ENCODE assay signal across 22 cellular contexts in genomic region chr15:35506272-35506870, GRCh38. TPM values are rescaled to one million over a fixed set of nuclear protein-coding genes. Genes with fewer than 3 reads are reported as not detected.
DNase-seq lines count a peak whose midpoint lies in the region; ATAC-seq and TF ChIP-seq lines count a peak whose summit lies in the region.
"Had no signal": no experiment of that assay in that cellular context is flagged by ENCODE, and none has a peak within 500 bp of the region (broad histone marks: within the 10 kb centered on the region; RNA-seq: fewer than 3 reads in every experiment).

No MANE protein-coding gene starts in this region.

- DNase-seq in NCI-H510A treated with DMSO at 0.1 percent for 48 hours (lab: John Stamatoyannopoulos, UW) (peak; percentile 6), NCI-H510A (lab: John Stamatoyannopoulos, UW) (no peak), PC-3 (peak; percentile 16), islet precursor cell (peak; percentile 53), type B pancreatic cell (ENCODE audit: extremely low spot score, unreplicated experiment) (no peak), COR-L47 (lab: John Stamatoyannopoulos, UW) (no peak), GM19238 (ENCODE audit: insufficient read length, low spot score) (no peak)
- DNase-seq: 8988T; activated CD8-positive, alpha-beta memory T cell treated with anti-CD3 and anti-CD28 coated beads, Interleukin-2, amount 50 U/mL, for 48 hours; activated effector memory CD4-positive, alpha-beta T cell treated with Interleukin-2 at 50 U/mL for 16 hours; BE2C; GM23248; head of caudate nucleus; left ventricle myocardium superior; NCI-H1105; NCI-H2081; NCI-H524; SHP77 treated with DMSO at 0.1 percent for 48 hours; stimulated activated CD4-positive, alpha-beta T cell treated with anti-CD3 and anti-CD28 coated beads, Interleukin-15, amount 100 ng/mL, for 24 hours; T-helper 2 cell had no signal

- H3K36me3 Mint-ChIP-seq in type B pancreatic cell: peaks cover 4% of the 10 kb centered on the region

- H3K9me3 ChIP-seq in PC-3 (ENCODE audit: low read length): no peaks in the 10 kb centered on the region
- H3K9me3 ChIP-seq: BE2C had no signal

- no peaks in the 10 kb centered on the region for H3K27me3 Mint-ChIP-seq in type B pancreatic cell
- H3K27me3 Mint-ChIP-seq: dendritic cell treated with granulocyte-macrophage colony-stimulating factor and Interleukin-4, amounts not matched to agents 40 ng/mL and 50 ng/mL, for 4 days had no signal

- H3K9me3 Mint-ChIP-seq in type B pancreatic cell: no peaks in the 10 kb centered on the region
- H3K9me3 Mint-ChIP-seq: dendritic cell treated with granulocyte-macrophage colony-stimulating factor and Interleukin-4, amounts not matched to agents 40 ng/mL and 50 ng/mL, for 4 days had no signal

- H3K4me3 Mint-ChIP-seq in type B pancreatic cell: peak overlapping the region; percentile 19
- H3K4me3 Mint-ChIP-seq: dendritic cell treated with granulocyte-macrophage colony-stimulating factor and Interleukin-4, amounts not matched to agents 40 ng/mL and 50 ng/mL, for 4 days had no signal

- no peaks in the 10 kb centered on the region for H3K27me3 ChIP-seq in PC-3 (ENCODE audit: low read length)
- H3K27me3 ChIP-seq: BE2C had no signal

- BruUV-seq in PC-3 (replicated peaks; lab: Mats Ljungman, UMichigan): no TSS peak

- ATAC-seq in PC-3 (peak; percentile 71), HG02798 (IDR thresholded peaks at IDR 0.05; ENCODE audit: poor library complexity, unreplicated experiment) (no peak)
- ATAC-seq: left ventricle myocardium superior had no signal

- CTCF ChIA-PET in PC-3 (lab: Charles Lee): interaction anchor here (0.6 kb wide), 2 partner anchors 9 to 218 kb away, joined by 3 to 4 read pairs; no protein-coding TSS in a partner anchor

- peak overlapping the region; percentile 59 for H3K27ac Mint-ChIP-seq in type B pancreatic cell

- TF ChIP-seq CTCF in PC-3 (conservative IDR thresholded peaks at IDR 0.05; ENCODE audit: low read depth, low read length) (no peak), type B pancreatic cell (conservative IDR thresholded peaks at IDR 0.05) (no peak)

- no peaks in the 10 kb centered on the region for H3K36me3 ChIP-seq in PC-3 (ENCODE audit: low read depth, low read length)
- H3K36me3 ChIP-seq: BE2C had no signal

- H3K9ac ChIP-seq in PC-3 (ENCODE audit: low read length): no peak overlapping the region
- H3K9ac ChIP-seq: GM23248 had no signal

- H3K9me2 ChIP-seq in PC-3 (replicated peaks; ENCODE audit: low read length): no peaks in the 10 kb centered on the region

- no peak overlapping the region for H2AFZ ChIP-seq in PC-3 (ENCODE audit: low read length)

- H3K27ac ChIP-seq in PC-3 (ENCODE audit: low read length): no peak overlapping the region
- H3K27ac ChIP-seq: GM23248 had no signal

- H3K4me2 ChIP-seq in PC-3 (ENCODE audit: low read length): 0 out of 2 replicates have a peak overlapping the region, but pooled peaks have one; percentile 3

- no peak overlapping the region for H3K4me3 ChIP-seq in PC-3 (ENCODE audit: low read length)
- H3K4me3 ChIP-seq: GM23248 had no signal

- no peaks in the 10 kb centered on the region for H3F3A ChIP-seq in PC-3 (ENCODE audit: low read length, unreplicated experiment)

- intact Hi-C loops in PC-3 (cut with micrococcal nuclease): no loop called here

- peaks cover 24% of the 10 kb centered on the region for H3K4me1 Mint-ChIP-seq in type B pancreatic cell (ENCODE audit: unreplicated experiment)

- H3K4me1 ChIP-seq in PC-3 (ENCODE audit: insufficient read depth, low read length): peaks cover 8% of the 10 kb centered on the region

- H4K20me1 ChIP-seq in PC-3 (ENCODE audit: low read length): no peaks in the 10 kb centered on the region

- POLR2A ChIA-PET in PC-3 (lab: Charles Lee; ENCODE audit: unreplicated experiment): interaction anchor here (0.6 to 0.7 kb wide), 2 partner anchors 225 to 340 kb away, joined by 3 to 7 read pairs; no protein-coding TSS in a partner anchor

- H3K79me2 ChIP-seq in PC-3 (ENCODE audit: low read length): no peaks in the 10 kb centered on the region

RNA-seq across cellular contexts. Expression of gene DPH6, which starts 39.6 kb away (rescaled TPM):
- 6.9 and 8.1 TPM in 2 replicates for total RNA-seq in PC-3 (2014; rRNA removed)
- total RNA-seq in type B pancreatic cell (ENCODE audit: low replicate concordance): 13.5 and 15.4 TPM in 2 replicates

Comparison
In these comparisons a context has a peak if more than half of its experiments do, and no peak if none do; other contexts are left out.
1. DNase-seq: peak in NCI-H510A treated with DMSO at 0.1 percent for 48 hours (single experiment), PC-3 (single experiment) and islet precursor cell (single experiment); none in NCI-H510A (single experiment), type B pancreatic cell (single experiment), COR-L47 (single experiment) and GM19238 (single experiment).